1 cellular context compared by ENCODE assay signal in the genomic region with DNA sequence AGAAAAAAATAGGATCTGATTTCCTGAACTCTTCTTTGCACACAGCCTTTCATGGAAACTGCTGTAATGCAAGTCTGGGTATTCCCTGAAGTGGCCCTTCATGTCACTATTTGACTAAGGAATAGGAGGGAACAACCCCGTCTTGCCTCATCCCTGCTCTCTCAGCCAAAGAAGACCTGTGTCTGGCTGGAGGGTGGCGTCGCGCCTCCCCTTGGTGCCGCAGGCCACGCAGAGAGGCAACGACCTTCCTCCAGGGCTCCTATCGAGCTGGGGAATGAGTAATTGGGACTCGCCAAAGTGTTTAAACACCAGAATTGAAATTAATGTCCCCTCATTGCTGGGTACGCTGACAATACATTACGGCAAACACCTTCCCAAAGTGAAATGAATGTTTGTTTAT.
TF ChIP-seq lines count a peak whose summit lies in the region.

No MANE protein-coding gene starts in this region.

TF ChIP-seq in WTC11, 78 proteins besides CTCF, POLR2A, EP300 and RAD21 (continued from another document):
- TF ChIP-seq ZNF138 (CRISPR knock-in tag; conservative IDR thresholded peaks at IDR 0.05): no peak
- TF ChIP-seq PRDM15 (CRISPR knock-in tag; IDR thresholded peaks at IDR 0.05): no peak
- no peak for TF ChIP-seq TEAD4 (CRISPR knock-in tag; IDR thresholded peaks at IDR 0.05)
- no peak for TF ChIP-seq ATF1 (CRISPR knock-in tag; IDR thresholded peaks at IDR 0.05)
- TF ChIP-seq ZNF423 (CRISPR knock-in tag; IDR thresholded peaks at IDR 0.05): no peak
- TF ChIP-seq IRF1 (CRISPR knock-in tag; IDR thresholded peaks at IDR 0.05): no peak
- no peak for TF ChIP-seq E2F5 (CRISPR knock-in tag; IDR thresholded peaks at IDR 0.05)
- TF ChIP-seq, protein P1, sequence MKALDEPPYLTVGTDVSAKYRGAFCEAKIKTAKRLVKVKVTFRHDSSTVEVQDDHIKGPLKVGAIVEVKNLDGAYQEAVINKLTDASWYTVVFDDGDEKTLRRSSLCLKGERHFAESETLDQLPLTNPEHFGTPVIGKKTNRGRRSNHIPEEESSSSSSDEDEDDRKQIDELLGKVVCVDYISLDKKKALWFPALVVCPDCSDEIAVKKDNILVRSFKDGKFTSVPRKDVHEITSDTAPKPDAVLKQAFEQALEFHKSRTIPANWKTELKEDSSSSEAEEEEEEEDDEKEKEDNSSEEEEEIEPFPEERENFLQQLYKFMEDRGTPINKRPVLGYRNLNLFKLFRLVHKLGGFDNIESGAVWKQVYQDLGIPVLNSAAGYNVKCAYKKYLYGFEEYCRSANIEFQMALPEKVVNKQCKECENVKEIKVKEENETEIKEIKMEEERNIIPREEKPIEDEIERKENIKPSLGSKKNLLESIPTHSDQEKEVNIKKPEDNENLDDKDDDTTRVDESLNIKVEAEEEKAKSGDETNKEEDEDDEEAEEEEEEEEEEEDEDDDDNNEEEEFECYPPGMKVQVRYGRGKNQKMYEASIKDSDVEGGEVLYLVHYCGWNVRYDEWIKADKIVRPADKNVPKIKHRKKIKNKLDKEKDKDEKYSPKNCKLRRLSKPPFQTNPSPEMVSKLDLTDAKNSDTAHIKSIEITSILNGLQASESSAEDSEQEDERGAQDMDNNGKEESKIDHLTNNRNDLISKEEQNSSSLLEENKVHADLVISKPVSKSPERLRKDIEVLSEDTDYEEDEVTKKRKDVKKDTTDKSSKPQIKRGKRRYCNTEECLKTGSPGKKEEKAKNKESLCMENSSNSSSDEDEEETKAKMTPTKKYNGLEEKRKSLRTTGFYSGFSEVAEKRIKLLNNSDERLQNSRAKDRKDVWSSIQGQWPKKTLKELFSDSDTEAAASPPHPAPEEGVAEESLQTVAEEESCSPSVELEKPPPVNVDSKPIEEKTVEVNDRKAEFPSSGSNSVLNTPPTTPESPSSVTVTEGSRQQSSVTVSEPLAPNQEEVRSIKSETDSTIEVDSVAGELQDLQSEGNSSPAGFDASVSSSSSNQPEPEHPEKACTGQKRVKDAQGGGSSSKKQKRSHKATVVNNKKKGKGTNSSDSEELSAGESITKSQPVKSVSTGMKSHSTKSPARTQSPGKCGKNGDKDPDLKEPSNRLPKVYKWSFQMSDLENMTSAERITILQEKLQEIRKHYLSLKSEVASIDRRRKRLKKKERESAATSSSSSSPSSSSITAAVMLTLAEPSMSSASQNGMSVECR (CRISPR knock-in tag; IDR thresholded peaks at IDR 0.05; ENCODE audit: borderline replicate concordance): no peak
TF ChIP-seq in WTC11: peak in this region for 0.
